Comparison of ENCODE assay signal across 1 cellular context in the genomic region with DNA sequence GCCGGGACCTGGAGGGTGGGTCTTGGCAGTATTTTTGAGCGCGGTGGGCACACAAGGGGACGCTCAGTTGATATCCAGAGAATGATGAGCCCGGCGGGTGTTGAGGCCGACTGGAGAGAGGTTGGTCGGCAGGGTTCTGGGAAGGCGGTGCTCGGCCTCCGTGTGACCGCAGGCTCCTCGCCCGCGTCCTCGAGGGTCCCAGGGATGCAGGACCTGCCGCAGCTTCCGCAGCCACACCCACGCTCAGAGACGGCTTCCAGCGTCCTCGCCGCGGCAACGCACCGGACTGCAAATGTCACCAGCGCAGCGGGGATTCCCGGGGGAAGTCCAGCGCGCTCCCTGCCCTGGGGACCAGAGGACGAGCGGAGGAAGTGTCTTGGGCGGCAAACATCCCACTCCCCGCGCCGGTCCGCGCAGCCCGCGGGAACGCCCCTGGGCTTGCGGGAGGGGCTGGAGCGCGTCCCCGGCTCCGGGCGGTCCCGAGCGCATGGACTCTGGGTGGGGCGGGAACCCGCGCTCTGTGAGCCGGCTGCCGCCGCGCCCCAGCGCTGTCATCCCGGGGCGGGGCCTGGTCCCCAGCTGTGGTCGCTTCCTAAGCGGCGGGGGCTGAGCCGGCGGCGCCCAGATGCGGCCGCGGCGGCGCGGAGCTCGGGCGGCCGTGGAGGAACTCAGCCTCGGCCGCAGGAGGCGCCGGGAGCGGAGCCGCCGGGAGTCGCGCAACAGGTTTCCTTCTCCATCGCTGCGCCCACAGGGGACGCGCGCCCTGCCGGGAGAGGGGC.
TF ChIP-seq lines count a peak whose summit lies in the region.

TSS of gene STX11 (plus strand) at position 624 of the 779 bp plus-strand sequence. CDS start 36,111 bp downstream, outside the sequence.

TF ChIP-seq in HepG2, 621 proteins besides CTCF, POLR2A, EP300 and RAD21 (continued from another document and continues in another):
- TF ChIP-seq ZNF646 (CRISPR knock-in tag; IDR thresholded peaks at IDR 0.05) (no peak), HMG20B (CRISPR knock-in tag; conservative IDR thresholded peaks at IDR 0.05) (no peak), ZNF501 (CRISPR knock-in tag; IDR thresholded peaks at IDR 0.05) (peak; percentile 63; the same call in 1 of the 2 replicates), SCMH1 (CRISPR knock-in tag; IDR thresholded peaks at IDR 0.05; ENCODE audit: borderline replicate concordance) (no peak), RBAK (CRISPR knock-in tag; IDR thresholded peaks at IDR 0.05) (no peak), ZSCAN30 (CRISPR knock-in tag; IDR thresholded peaks at IDR 0.05) (no peak), ETV6 (CRISPR knock-in tag; conservative IDR thresholded peaks at IDR 0.05) (no peak), AKAP8 (CRISPR knock-in tag; IDR thresholded peaks at IDR 0.05) (no peak), ZNF337 (CRISPR knock-in tag; IDR thresholded peaks at IDR 0.05; ENCODE audit: borderline replicate concordance, low read depth) (no peak), RBM22 (optimal IDR thresholded peaks at IDR 0.05; ENCODE audit: low read length) (no peak), DBP (CRISPR knock-in tag; IDR thresholded peaks at IDR 0.05; ENCODE audit: not compliant biosample characterization) (no peak), ZNF761 (CRISPR knock-in tag; conservative IDR thresholded peaks at IDR 0.05) (no peak), ZNF724P (CRISPR knock-in tag; IDR thresholded peaks at IDR 0.05; ENCODE audit: borderline replicate concordance) (no peak), FOXP1 (IDR thresholded peaks at IDR 0.05) (no peak), FOXP1 (CRISPR knock-in tag; IDR thresholded peaks at IDR 0.05) (no peak), ZNF530 (CRISPR knock-in tag; IDR thresholded peaks at IDR 0.05; ENCODE audit: low read depth) (no peak), ZMYM4 (CRISPR knock-in tag; IDR thresholded peaks at IDR 0.05) (no peak), ZNF414 (CRISPR knock-in tag; IDR thresholded peaks at IDR 0.05) (no peak), ZNF780A (CRISPR knock-in tag; IDR thresholded peaks at IDR 0.05) (no peak), ZNF263 (CRISPR knock-in tag; IDR thresholded peaks at IDR 0.05) (peak; percentile 28; the same call in 1 of the 2 replicates), ZNF205 (CRISPR knock-in tag; IDR thresholded peaks at IDR 0.05) (0 out of 2 replicates have a peak, but pooled peaks have one; percentile 37), ZNF562 (CRISPR knock-in tag; IDR thresholded peaks at IDR 0.05; ENCODE audit: borderline replicate concordance) (0 out of 2 replicates have a peak, but pooled peaks have one; percentile 46), ZNF547 (CRISPR knock-in tag; IDR thresholded peaks at IDR 0.05) (peak; percentile 63; the same call in 1 of the 2 replicates), NCOR1 (IDR thresholded peaks at IDR 0.05; ENCODE audit: borderline replicate concordance, low read length) (no peak), ZNF232 (CRISPR knock-in tag; IDR thresholded peaks at IDR 0.05; ENCODE audit: borderline replicate concordance) (no peak)
- TF ChIP-seq, protein P1, sequence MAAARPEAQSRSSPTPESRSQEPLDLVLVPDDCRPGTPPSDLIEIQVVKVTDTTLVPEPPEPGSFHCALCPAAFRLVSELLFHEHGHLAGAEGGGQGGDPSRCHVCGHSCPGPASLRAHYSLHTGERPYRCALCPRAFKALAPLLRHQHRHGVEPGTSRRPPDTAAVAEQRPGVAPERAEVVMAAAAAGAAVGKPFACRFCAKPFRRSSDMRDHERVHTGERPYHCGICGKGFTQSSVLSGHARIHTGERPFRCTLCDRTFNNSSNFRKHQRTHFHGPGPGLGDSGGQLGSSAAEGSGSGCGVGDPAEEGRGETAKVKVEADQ (CRISPR knock-in tag; IDR thresholded peaks at IDR 0.05; ENCODE audit: borderline replicate concordance), result 0 out of 2 replicates have a peak, but pooled peaks have one; percentile 40
- TF ChIP-seq, protein P2, sequence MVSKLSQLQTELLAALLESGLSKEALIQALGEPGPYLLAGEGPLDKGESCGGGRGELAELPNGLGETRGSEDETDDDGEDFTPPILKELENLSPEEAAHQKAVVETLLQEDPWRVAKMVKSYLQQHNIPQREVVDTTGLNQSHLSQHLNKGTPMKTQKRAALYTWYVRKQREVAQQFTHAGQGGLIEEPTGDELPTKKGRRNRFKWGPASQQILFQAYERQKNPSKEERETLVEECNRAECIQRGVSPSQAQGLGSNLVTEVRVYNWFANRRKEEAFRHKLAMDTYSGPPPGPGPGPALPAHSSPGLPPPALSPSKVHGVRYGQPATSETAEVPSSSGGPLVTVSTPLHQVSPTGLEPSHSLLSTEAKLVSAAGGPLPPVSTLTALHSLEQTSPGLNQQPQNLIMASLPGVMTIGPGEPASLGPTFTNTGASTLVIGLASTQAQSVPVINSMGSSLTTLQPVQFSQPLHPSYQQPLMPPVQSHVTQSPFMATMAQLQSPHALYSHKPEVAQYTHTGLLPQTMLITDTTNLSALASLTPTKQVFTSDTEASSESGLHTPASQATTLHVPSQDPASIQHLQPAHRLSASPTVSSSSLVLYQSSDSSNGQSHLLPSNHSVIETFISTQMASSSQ (IDR thresholded peaks at IDR 0.05; ENCODE audit: low read depth), result no peak
- TF ChIP-seq, protein P2 (CRISPR knock-in tag; IDR thresholded peaks at IDR 0.05; ENCODE audit: borderline replicate concordance), result no peak
- TF ChIP-seq, protein P3, sequence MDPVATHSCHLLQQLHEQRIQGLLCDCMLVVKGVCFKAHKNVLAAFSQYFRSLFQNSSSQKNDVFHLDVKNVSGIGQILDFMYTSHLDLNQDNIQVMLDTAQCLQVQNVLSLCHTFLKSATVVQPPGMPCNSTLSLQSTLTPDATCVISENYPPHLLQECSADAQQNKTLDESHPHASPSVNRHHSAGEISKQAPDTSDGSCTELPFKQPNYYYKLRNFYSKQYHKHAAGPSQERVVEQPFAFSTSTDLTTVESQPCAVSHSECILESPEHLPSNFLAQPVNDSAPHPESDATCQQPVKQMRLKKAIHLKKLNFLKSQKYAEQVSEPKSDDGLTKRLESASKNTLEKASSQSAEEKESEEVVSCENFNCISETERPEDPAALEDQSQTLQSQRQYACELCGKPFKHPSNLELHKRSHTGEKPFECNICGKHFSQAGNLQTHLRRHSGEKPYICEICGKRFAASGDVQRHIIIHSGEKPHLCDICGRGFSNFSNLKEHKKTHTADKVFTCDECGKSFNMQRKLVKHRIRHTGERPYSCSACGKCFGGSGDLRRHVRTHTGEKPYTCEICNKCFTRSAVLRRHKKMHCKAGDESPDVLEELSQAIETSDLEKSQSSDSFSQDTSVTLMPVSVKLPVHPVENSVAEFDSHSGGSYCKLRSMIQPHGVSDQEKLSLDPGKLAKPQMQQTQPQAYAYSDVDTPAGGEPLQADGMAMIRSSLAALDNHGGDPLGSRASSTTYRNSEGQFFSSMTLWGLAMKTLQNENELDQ (CRISPR knock-in tag; IDR thresholded peaks at IDR 0.05; ENCODE audit: borderline replicate concordance), result no peak
- TF ChIP-seq, protein P4, sequence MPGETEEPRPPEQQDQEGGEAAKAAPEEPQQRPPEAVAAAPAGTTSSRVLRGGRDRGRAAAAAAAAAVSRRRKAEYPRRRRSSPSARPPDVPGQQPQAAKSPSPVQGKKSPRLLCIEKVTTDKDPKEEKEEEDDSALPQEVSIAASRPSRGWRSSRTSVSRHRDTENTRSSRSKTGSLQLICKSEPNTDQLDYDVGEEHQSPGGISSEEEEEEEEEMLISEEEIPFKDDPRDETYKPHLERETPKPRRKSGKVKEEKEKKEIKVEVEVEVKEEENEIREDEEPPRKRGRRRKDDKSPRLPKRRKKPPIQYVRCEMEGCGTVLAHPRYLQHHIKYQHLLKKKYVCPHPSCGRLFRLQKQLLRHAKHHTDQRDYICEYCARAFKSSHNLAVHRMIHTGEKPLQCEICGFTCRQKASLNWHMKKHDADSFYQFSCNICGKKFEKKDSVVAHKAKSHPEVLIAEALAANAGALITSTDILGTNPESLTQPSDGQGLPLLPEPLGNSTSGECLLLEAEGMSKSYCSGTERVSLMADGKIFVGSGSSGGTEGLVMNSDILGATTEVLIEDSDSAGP (CRISPR knock-in tag; IDR thresholded peaks at IDR 0.05; ENCODE audit: borderline replicate concordance), result peak; percentile 47; the same call in 1 of the 2 replicates
- TF ChIP-seq, protein P5, sequence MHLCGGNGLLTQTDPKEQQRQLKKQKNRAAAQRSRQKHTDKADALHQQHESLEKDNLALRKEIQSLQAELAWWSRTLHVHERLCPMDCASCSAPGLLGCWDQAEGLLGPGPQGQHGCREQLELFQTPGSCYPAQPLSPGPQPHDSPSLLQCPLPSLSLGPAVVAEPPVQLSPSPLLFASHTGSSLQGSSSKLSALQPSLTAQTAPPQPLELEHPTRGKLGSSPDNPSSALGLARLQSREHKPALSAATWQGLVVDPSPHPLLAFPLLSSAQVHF (CRISPR knock-in tag; IDR thresholded peaks at IDR 0.05), result no peak
- TF ChIP-seq, protein P6, sequence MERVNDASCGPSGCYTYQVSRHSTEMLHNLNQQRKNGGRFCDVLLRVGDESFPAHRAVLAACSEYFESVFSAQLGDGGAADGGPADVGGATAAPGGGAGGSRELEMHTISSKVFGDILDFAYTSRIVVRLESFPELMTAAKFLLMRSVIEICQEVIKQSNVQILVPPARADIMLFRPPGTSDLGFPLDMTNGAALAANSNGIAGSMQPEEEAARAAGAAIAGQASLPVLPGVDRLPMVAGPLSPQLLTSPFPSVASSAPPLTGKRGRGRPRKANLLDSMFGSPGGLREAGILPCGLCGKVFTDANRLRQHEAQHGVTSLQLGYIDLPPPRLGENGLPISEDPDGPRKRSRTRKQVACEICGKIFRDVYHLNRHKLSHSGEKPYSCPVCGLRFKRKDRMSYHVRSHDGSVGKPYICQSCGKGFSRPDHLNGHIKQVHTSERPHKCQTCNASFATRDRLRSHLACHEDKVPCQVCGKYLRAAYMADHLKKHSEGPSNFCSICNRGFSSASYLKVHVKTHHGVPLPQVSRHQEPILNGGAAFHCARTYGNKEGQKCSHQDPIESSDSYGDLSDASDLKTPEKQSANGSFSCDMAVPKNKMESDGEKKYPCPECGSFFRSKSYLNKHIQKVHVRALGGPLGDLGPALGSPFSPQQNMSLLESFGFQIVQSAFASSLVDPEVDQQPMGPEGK (CRISPR knock-in tag; IDR thresholded peaks at IDR 0.05), result peak; percentile 36; the same call in 1 of the 2 replicates
